ENCODE assay signal across 14 cellular contexts in genomic region chr9:89448821-89449220, GRCh38. TPM values are rescaled to one million over a fixed set of nuclear protein-coding genes. Genes with fewer than 3 reads are reported as not detected.
A peak's percentile ranks its signal among the peaks of the same experiment; 100 is the strongest.
DNase-seq lines count a peak whose midpoint lies in the region; ATAC-seq and TF ChIP-seq lines count a peak whose summit lies in the region.
"Had no signal": no experiment of that assay in that cellular context is flagged by ENCODE, and none has a peak within 500 bp of the region (broad histone marks: within the 10 kb centered on the region; RNA-seq: fewer than 3 reads in every experiment).

No MANE protein-coding gene starts in this region.

- H3K9me3 ChIP-seq in CD8-positive, alpha-beta T cell (ENCODE audit: low read length) = no peaks in the 10 kb centered on the region
- no peaks in the 10 kb centered on the region for H3K9me3 ChIP-seq in sigmoid colon
- H3K9me3 ChIP-seq: left lung, tibial artery had no signal

- DNase-seq in Ammon's horn (ENCODE audit: low spot score) = peak; percentile 83
- no peak for DNase-seq in CD8-positive, alpha-beta T cell
- DNase-seq in activated naive CD8-positive, alpha-beta T cell treated with anti-CD3 and anti-CD28 coated beads, Interleukin-2, amount 50 U/mL, for 24 hours = no peak
- DNase-seq in natural killer cell treated with Interleukin-12 subunit alpha and Interleukin-12 subunit beta and Interleukin-15 and Interleukin-18, amount 100 ng/mL, for 72 hours (ENCODE audit: low spot score) = no peak
- DNase-seq in sigmoid colon = no peak
- DNase-seq in NCI-H82 treated with DMSO at 0.1 percent for 48 hours (lab: John Stamatoyannopoulos, UW; ENCODE audit: unreplicated experiment) = no peak
- DNase-seq: activated B cell treated with CpG ODN at 0.5 μM for 24 hours; brain microvascular endothelial cell; effector CD4-positive, alpha-beta T cell; left lung; NCI-H1694; tibial artery had no signal

- peaks cover 84% of the 10 kb centered on the region for H3K36me3 Mint-ChIP-seq in CD8-positive, alpha-beta T cell
- peaks cover 51% of the 10 kb centered on the region for H3K36me3 Mint-ChIP-seq in activated naive CD8-positive, alpha-beta T cell treated with anti-CD3 and anti-CD28 coated beads, Interleukin-2, amount 50 U/mL, for 24 hours (ENCODE audit: low read depth)
- peaks cover 11% of the 10 kb centered on the region for H3K36me3 Mint-ChIP-seq in natural killer cell treated with Interleukin-12 subunit alpha and Interleukin-12 subunit beta and Interleukin-15 and Interleukin-18, amount 100 ng/mL, for 72 hours

- H3K27ac Mint-ChIP-seq in CD8-positive, alpha-beta T cell = peak overlapping the region; percentile 97
- peak overlapping the region; percentile 93 for H3K27ac Mint-ChIP-seq in activated naive CD8-positive, alpha-beta T cell treated with anti-CD3 and anti-CD28 coated beads, Interleukin-2, amount 50 U/mL, for 24 hours
- peak overlapping the region; percentile 76 to 88 for H3K27ac Mint-ChIP-seq in natural killer cell treated with Interleukin-12 subunit alpha and Interleukin-12 subunit beta and Interleukin-15 and Interleukin-18, amount 100 ng/mL, for 72 hours

- H3K4me3 ChIP-seq in CD8-positive, alpha-beta T cell (ENCODE audit: low read depth, low read length) = no peak overlapping the region
- H3K4me3 ChIP-seq in sigmoid colon = no peak overlapping the region
- H3K4me3 ChIP-seq: left lung, tibial artery had no signal

- H3K27me3 Mint-ChIP-seq in CD8-positive, alpha-beta T cell (ENCODE audit: low read depth) = no peaks in the 10 kb centered on the region
- H3K27me3 Mint-ChIP-seq in activated naive CD8-positive, alpha-beta T cell treated with anti-CD3 and anti-CD28 coated beads, Interleukin-2, amount 50 U/mL, for 24 hours = no peaks in the 10 kb centered on the region
- peaks cover 0 to 2% of the 10 kb centered on the region in 2 donors for H3K27me3 Mint-ChIP-seq in natural killer cell treated with Interleukin-12 subunit alpha and Interleukin-12 subunit beta and Interleukin-15 and Interleukin-18, amount 100 ng/mL, for 72 hours
- H3K27me3 Mint-ChIP-seq: activated B cell treated with CpG ODN at 0.5 μM for 24 hours had no signal

- no peaks in the 10 kb centered on the region for H3K9me3 Mint-ChIP-seq in CD8-positive, alpha-beta T cell
- no peaks in the 10 kb centered on the region for H3K9me3 Mint-ChIP-seq in activated naive CD8-positive, alpha-beta T cell treated with anti-CD3 and anti-CD28 coated beads, Interleukin-2, amount 50 U/mL, for 24 hours
- no peaks in the 10 kb centered on the region for H3K9me3 Mint-ChIP-seq in natural killer cell treated with Interleukin-12 subunit alpha and Interleukin-12 subunit beta and Interleukin-15 and Interleukin-18, amount 100 ng/mL, for 72 hours
- H3K9me3 Mint-ChIP-seq: activated B cell treated with CpG ODN at 0.5 μM for 24 hours had no signal

- peaks cover 94% of the 10 kb centered on the region for H3K4me1 Mint-ChIP-seq in CD8-positive, alpha-beta T cell (ENCODE audit: low read depth)
- peaks cover 96% of the 10 kb centered on the region for H3K4me1 Mint-ChIP-seq in activated naive CD8-positive, alpha-beta T cell treated with anti-CD3 and anti-CD28 coated beads, Interleukin-2, amount 50 U/mL, for 24 hours
- peaks cover 73 to 75% of the 10 kb centered on the region in 2 donors for H3K4me1 Mint-ChIP-seq in natural killer cell treated with Interleukin-12 subunit alpha and Interleukin-12 subunit beta and Interleukin-15 and Interleukin-18, amount 100 ng/mL, for 72 hours (ENCODE audit: low read depth in 2 of 2)

- H3K36me3 ChIP-seq in CD8-positive, alpha-beta T cell (ENCODE audit: insufficient read depth, low read length) = no peaks in the 10 kb centered on the region
- H3K36me3 ChIP-seq in sigmoid colon = no peaks in the 10 kb centered on the region
- H3K36me3 ChIP-seq: brain microvascular endothelial cell, tibial artery had no signal

- POLR2A ChIA-PET in CD8-positive, alpha-beta T cell (lab: Charles Lee) = interaction anchor here (0.8 to 2.9 kb wide), 14 partner anchors 8 to 100 kb away, joined by 3 to 13 read pairs (median 4); no protein-coding TSS in a partner anchor

- no peak for TF ChIP-seq POLR2A in sigmoid colon (IDR thresholded peaks at IDR 0.05)

- H3K4me3 Mint-ChIP-seq in CD8-positive, alpha-beta T cell = peak overlapping the region; percentile 67
- H3K4me3 Mint-ChIP-seq in activated naive CD8-positive, alpha-beta T cell treated with anti-CD3 and anti-CD28 coated beads, Interleukin-2, amount 50 U/mL, for 24 hours = peak overlapping the region; percentile 53
- H3K4me3 Mint-ChIP-seq in natural killer cell treated with Interleukin-12 subunit alpha and Interleukin-12 subunit beta and Interleukin-15 and Interleukin-18, amount 100 ng/mL, for 72 hours = peak overlapping the region; percentile 43

- no peak for ATAC-seq in CD8-positive, alpha-beta T cell
- no peak for ATAC-seq in activated naive CD8-positive, alpha-beta T cell treated with anti-CD3 and anti-CD28 coated beads, Interleukin-2, amount 50 U/mL, for 24 hours
- no peak for ATAC-seq in natural killer cell treated with Interleukin-12 subunit alpha and Interleukin-12 subunit beta and Interleukin-15 and Interleukin-18, amount 100 ng/mL, for 72 hours
- no peak for ATAC-seq in HG03378 (IDR thresholded peaks at IDR 0.05; ENCODE audit: unreplicated experiment)
- ATAC-seq in GM18868 (IDR thresholded peaks at IDR 0.05; ENCODE audit: unreplicated experiment) = no peak
- ATAC-seq: left lung had no signal

- CTCF ChIA-PET in CD8-positive, alpha-beta T cell (lab: Charles Lee) = interaction anchor here (0.8 to 6.2 kb wide), 8 partner anchors 9 to 100 kb away, joined by 3 to 34 read pairs (median 4); no protein-coding TSS in a partner anchor

- no peak for TF ChIP-seq CTCF in CD8-positive, alpha-beta T cell (IDR thresholded peaks at IDR 0.05)
- no peak for TF ChIP-seq CTCF in sigmoid colon (IDR thresholded peaks at IDR 0.05)

- no peak for TF ChIP-seq EP300 in sigmoid colon (IDR thresholded peaks at IDR 0.05)

- intact Hi-C loops in CD8-positive, alpha-beta T cell (cut with DNase I, micrococcal nuclease) = no loop called here
- intact Hi-C loops in sigmoid colon (cut with DNase I) = no loop called here

- H3K27me3 ChIP-seq in CD8-positive, alpha-beta T cell (ENCODE audit: insufficient read depth, low read length) = no peaks in the 10 kb centered on the region
- H3K27me3 ChIP-seq in sigmoid colon = no peaks in the 10 kb centered on the region
- H3K27me3 ChIP-seq: brain microvascular endothelial cell, left lung, tibial artery had no signal

- H3K27ac ChIP-seq in CD8-positive, alpha-beta T cell (ENCODE audit: low read depth, low read length) = no peak overlapping the region
- no peak overlapping the region for H3K27ac ChIP-seq in sigmoid colon
- H3K27ac ChIP-seq: brain microvascular endothelial cell, left lung, tibial artery had no signal

- peaks cover 89% of the 10 kb centered on the region for H3K4me1 ChIP-seq in CD8-positive, alpha-beta T cell (ENCODE audit: insufficient read depth, low read length)
- no peaks in the 10 kb centered on the region for H3K4me1 ChIP-seq in sigmoid colon
- H3K4me1 ChIP-seq: tibial artery had no signal

- WGBS in sigmoid colon, 2 donors = 77 to 88% methylated on average over 8 of the region's 8 CpGs

RNA-seq across cellular contexts. Expression of gene SEMA4D, which starts 49.1 kb away (rescaled TPM):
- 100 to 1,000 TPM; 286 to 305 TPM for total RNA-seq in CD8-positive, alpha-beta T cell
- total RNA-seq in natural killer cell treated with Interleukin-12 subunit alpha and Interleukin-12 subunit beta and Interleukin-15 and Interleukin-18, amount 100 ng/mL, for 72 hours = 100 to 1,000 TPM; 169 to 237 TPM
- 10 to 100 TPM in 1 of 4 donors, 1 to 10 TPM in 3; 4.6 to 13.0 (median 7.0) TPM for total RNA-seq in sigmoid colon
- 10 to 100 TPM in 1 of 3 donors, 1 to 10 TPM in 2; 1.4 to 35.1 (median 3.6) TPM for polyA plus RNA-seq in sigmoid colon

Comparison
In these comparisons a context has a peak if more than half of its experiments do, and no peak if none do; other contexts are left out.
1. RNA of gene SEMA4D, which starts 49.1 kb away (total RNA-seq): 286 to 305 TPM in CD8-positive, alpha-beta T cell and 169 to 237 TPM in natural killer cell treated with Interleukin-12 subunit alpha and Interleukin-12 subunit beta and Interleukin-15 and Interleukin-18, amount 100 ng/mL, for 72 hours; 4.6 to 13.0 TPM in sigmoid colon; every median in the first group is over 10 times any median in the second.
2. Peak in every context shown above with its lines, with median percentiles within 50 percentile points of each other: H3K27ac Mint-ChIP-seq and H3K4me3 Mint-ChIP-seq.